Comparison of ENCODE assay signal across 24 cellular contexts in genomic region chr11:88626216-88626615, GRCh38.
"Had no signal": no experiment of that assay in that cellular context is flagged by ENCODE, and none has a peak within 500 bp of the region (broad histone marks: within the 10 kb centered on the region; RNA-seq: fewer than 3 reads in every experiment).

No MANE protein-coding gene starts in this region.

- H3K9me3 ChIP-seq: Peyer's patch, SJSA1, SK-N-SH had no signal

- H3K9ac ChIP-seq: SK-N-SH had no signal

- H3K4me3 Mint-ChIP-seq: activated CD4-positive, alpha-beta T cell treated with anti-CD3 and anti-CD28 coated beads, Interleukin-2, amount 10 ng/mL, durations not matched to agents 24 days and 14 days; activated CD8-positive, alpha-beta T cell treated with anti-CD3 and anti-CD28 coated beads, Interleukin-2, amount 10 ng/mL, durations not matched to agents 7 days and 5 days; activated naive CD4-positive, alpha-beta T cell treated with anti-CD3 and anti-CD28 coated beads for 36 hours; activated T-cell treated with anti-CD3 and anti-CD28 coated beads, Interleukin-2, amount 50 U/mL, for 24 hours; T-helper 1 cell treated with Interleukin-12 subunit alpha and Interleukin-12 subunit beta and Interleukin-4 antibody, amounts not matched to agents 30 μg/mL and 1 μg/mL, for 36 hours; T-helper 2 cell treated with Interferon-gamma antibody and Interleukin-4, amounts not matched to agents 5 μg/mL and 100 μg/mL, for 36 hours had no signal

- DNase-seq: activated CD4-positive, alpha-beta T cell treated with anti-CD3 and anti-CD28 coated beads, Interleukin-2, amount 10 ng/mL, durations not matched to agents 24 days and 14 days; activated CD4-positive, alpha-beta T cell treated with anti-CD3 and anti-CD28 coated beads, Interleukin-2, amount 50 U/mL, for 48 hours; activated CD8-positive, alpha-beta T cell treated with anti-CD3 and anti-CD28 coated beads, Interleukin-2, amount 10 ng/mL, durations not matched to agents 7 days and 5 days; activated gamma-delta T cell treated with Interleukin-2 at 50 U/mL for 16 hours; activated naive CD4-positive, alpha-beta T cell treated with anti-CD3 and anti-CD28 coated beads for 36 hours; activated T-cell treated with anti-CD3 and anti-CD28 coated beads, Interleukin-2, amount 50 U/mL, for 24 hours; anterior cingulate cortex; brain microvascular endothelial cell; central memory CD4-positive, alpha-beta T cell; NCI-H1105; NCI-H1436; NCI-H1694; NCI-H1930; NCI-H2081 treated with DMSO at 0.1 percent for 48 hours; NCI-H345; NCI-H524 treated with DMSO at 0.1 percent for 48 hours; Peyer's patch; RPMI8226; SHP77 treated with DMSO at 0.1 percent for 48 hours; SK-N-SH had no signal

- H3K4me1 Mint-ChIP-seq: activated CD4-positive, alpha-beta T cell treated with anti-CD3 and anti-CD28 coated beads, Interleukin-2, amount 10 ng/mL, durations not matched to agents 24 days and 14 days had no signal

- H3K27me3 Mint-ChIP-seq: activated CD4-positive, alpha-beta T cell treated with anti-CD3 and anti-CD28 coated beads, Interleukin-2, amount 10 ng/mL, durations not matched to agents 24 days and 14 days; activated T-cell treated with anti-CD3 and anti-CD28 coated beads, Interleukin-2, amount 50 U/mL, for 24 hours had no signal

- H3K4me2 ChIP-seq: SK-N-SH had no signal

- H3K36me3 Mint-ChIP-seq: activated naive CD4-positive, alpha-beta T cell treated with anti-CD3 and anti-CD28 coated beads, Interleukin-2, amount 50 U/mL, for 72 hours had no signal

- H3K9me3 Mint-ChIP-seq: activated CD4-positive, alpha-beta T cell treated with anti-CD3 and anti-CD28 coated beads, Interleukin-2, amount 10 ng/mL, durations not matched to agents 24 days and 14 days; activated naive CD4-positive, alpha-beta T cell treated with anti-CD3 and anti-CD28 coated beads for 36 hours; activated naive CD4-positive, alpha-beta T cell treated with anti-CD3 and anti-CD28 coated beads, Interleukin-2, amount 50 U/mL, for 72 hours; activated T-cell treated with anti-CD3 and anti-CD28 coated beads, Interleukin-2, amount 50 U/mL, for 24 hours; T-helper 1 cell treated with Interleukin-12 subunit alpha and Interleukin-12 subunit beta and Interleukin-4 antibody, amounts not matched to agents 30 μg/mL and 1 μg/mL, for 36 hours; T-helper 2 cell treated with Interferon-gamma antibody and Interleukin-4, amounts not matched to agents 5 μg/mL and 100 μg/mL, for 36 hours had no signal

- H3K27me3 ChIP-seq: brain microvascular endothelial cell, Peyer's patch, SJSA1 had no signal

- H3K4me3 ChIP-seq: Peyer's patch, SJSA1 had no signal

- H3K36me3 ChIP-seq: brain microvascular endothelial cell, Peyer's patch, SJSA1 had no signal

- H3K27ac ChIP-seq: brain microvascular endothelial cell, Peyer's patch, SJSA1 had no signal

- H3K27ac Mint-ChIP-seq: activated CD4-positive, alpha-beta T cell treated with anti-CD3 and anti-CD28 coated beads, Interleukin-2, amount 10 ng/mL, durations not matched to agents 24 days and 14 days; activated CD8-positive, alpha-beta T cell treated with anti-CD3 and anti-CD28 coated beads, Interleukin-2, amount 10 ng/mL, durations not matched to agents 7 days and 5 days; activated naive CD4-positive, alpha-beta T cell treated with anti-CD3 and anti-CD28 coated beads for 36 hours; activated naive CD4-positive, alpha-beta T cell treated with anti-CD3 and anti-CD28 coated beads, Interleukin-2, amount 50 U/mL, for 72 hours; activated T-cell treated with anti-CD3 and anti-CD28 coated beads, Interleukin-2, amount 50 U/mL, for 24 hours; T-helper 1 cell treated with Interleukin-12 subunit alpha and Interleukin-12 subunit beta and Interleukin-4 antibody, amounts not matched to agents 30 μg/mL and 1 μg/mL, for 36 hours; T-helper 2 cell treated with Interferon-gamma antibody and Interleukin-4, amounts not matched to agents 5 μg/mL and 100 μg/mL, for 36 hours had no signal

- H3K4me1 ChIP-seq: Peyer's patch, SJSA1 had no signal
